29 cellular contexts compared by ENCODE assay signal in the genomic region with DNA sequence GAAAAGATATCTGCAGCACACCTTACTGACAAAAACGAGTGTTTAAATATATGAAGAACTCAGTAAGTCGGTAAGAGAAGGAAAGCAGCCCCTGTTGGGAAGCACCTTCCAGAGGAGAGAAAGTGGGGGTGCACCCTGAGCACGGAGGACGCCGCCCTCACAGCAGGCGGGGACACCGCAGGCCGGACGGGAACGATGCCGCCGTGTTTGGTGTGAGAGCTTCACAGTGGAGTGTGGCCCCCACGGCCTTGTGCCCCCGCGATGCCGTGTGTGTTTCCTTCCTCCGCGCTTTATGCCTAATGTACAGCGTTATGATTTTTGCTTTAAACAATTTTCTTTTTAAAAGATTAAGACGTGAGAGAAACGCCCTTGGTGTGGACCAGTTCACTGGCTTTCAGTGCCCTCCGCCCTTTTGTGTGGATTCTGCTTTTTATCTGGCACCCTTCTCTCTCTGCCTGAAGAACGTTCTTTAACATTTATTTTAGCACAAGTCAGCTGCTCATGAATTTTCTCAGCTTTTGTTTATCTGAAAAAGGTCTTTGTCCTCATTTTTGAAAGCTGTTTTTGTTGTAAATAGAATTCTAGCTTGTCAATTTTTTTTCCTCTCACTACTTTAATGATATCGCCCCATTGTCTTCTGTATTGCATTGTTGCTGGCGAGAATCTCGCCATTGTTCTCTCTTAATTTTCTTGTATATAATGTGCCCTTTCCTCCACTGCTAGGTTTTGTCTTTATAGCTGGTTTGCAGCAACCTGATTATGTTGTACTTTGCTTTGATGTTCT.
A peak's percentile ranks its signal among the peaks of the same experiment; 100 is the strongest.
DNase-seq lines count a peak whose midpoint lies in the region; ATAC-seq, FAIRE-seq and TF ChIP-seq lines count a peak whose summit lies in the region.
"Had no signal": no experiment of that assay in that cellular context is flagged by ENCODE, and none has a peak within 500 bp of the region (broad histone marks: within the 10 kb centered on the region; RNA-seq: fewer than 3 reads in every experiment).

No MANE protein-coding gene starts in this region.

- no peak for TF ChIP-seq EP300 in GM12878 (IDR thresholded peaks at IDR 0.05; ENCODE audit: borderline replicate concordance in 1 of 2, control insufficient read depth in 1 of 2, low read depth in 2 of 2, low read length in 2 of 2)

- intact Hi-C loops in GM12878 (cut with micrococcal nuclease; ENCODE audit: unreplicated experiment) (no loop called here), kidney (cut with DNase I) (no loop called here), posterior vena cava (cut with DNase I) (loop anchor here in 1 of 2 donors (10.0 kb wide), 1 partner anchor 413 kb away; no protein-coding TSS in a partner anchor)

- TF ChIP-seq POLR2A in GM12878 (IDR thresholded peaks at IDR 0.05; ENCODE audit: low read depth, low read length) (no peak), H54 (IDR thresholded peaks at IDR 0.05; ENCODE audit: low read depth, low read length) (no peak)

- H3K36me3 ChIP-seq in GM12878 (ENCODE audit: control insufficient read depth in 2 of 2, insufficient read depth in 2 of 2, low read length in 1 of 2) (peaks cover 0 to 2% of the 10 kb centered on the region in 2 experiments; a peak in 2 of 4 replicates), kidney (ENCODE audit: control insufficient read depth in 1 of 2, insufficient read depth in 2 of 2, low read length in 2 of 2) (no peaks in the 10 kb centered on the region)
- H3K36me3 ChIP-seq: BE2C had no signal

- FAIRE-seq in GM12878 (lab: Jason Lieb, UNC) (no peak), kidney (lab: Jason Lieb, UNC) (no peak), H54 (lab: Jason Lieb, UNC) (no peak)
- FAIRE-seq: A204.1, GM12891, small intestine had no signal

- no peak overlapping the region for H3K9ac ChIP-seq in GM12878 (ENCODE audit: control insufficient read depth, insufficient read depth, low read length)
- no peak overlapping the region for H3K9ac ChIP-seq in kidney (ENCODE audit: low read length in 2 of 2)

- H3K4me3 ChIP-seq in GM12878, result no peak overlapping the region
- no peak overlapping the region for H3K4me3 ChIP-seq in kidney (ENCODE audit: low read length in 2 of 2)
- H3K4me3 ChIP-seq: ascending aorta, psoas muscle had no signal

- H3K9me3 ChIP-seq in GM12878 (replicated peaks; ENCODE audit: control insufficient read depth, insufficient read depth, low read length) (no peaks in the 10 kb centered on the region), kidney (ENCODE audit: control insufficient read depth in 1 of 2, low read length in 2 of 2) (no peaks in the 10 kb centered on the region)
- H3K9me3 ChIP-seq: ascending aorta, BE2C, psoas muscle had no signal

- H3K27ac ChIP-seq in GM12878 (ENCODE audit: control insufficient read depth, insufficient read depth), result no peak overlapping the region
- no peak overlapping the region for H3K27ac ChIP-seq in kidney (ENCODE audit: low read depth in 2 of 2, low read length in 2 of 2)
- H3K27ac ChIP-seq: ascending aorta, psoas muscle had no signal

- RAD21 ChIA-PET in GM12878 (lab: Charles Lee; ENCODE audit: unreplicated experiment), result no interaction called here

- TSS peak; percentile 39 for BruUV-seq in GM12878 (replicated peaks; lab: Mats Ljungman, UMichigan)

- H3K4me1 ChIP-seq in GM12878 (ENCODE audit: control insufficient read depth, insufficient read depth, low read length) (no peaks in the 10 kb centered on the region), kidney (ENCODE audit: control insufficient read depth in 1 of 2, insufficient read depth in 1 of 2, low read depth in 1 of 2, low read length in 2 of 2) (no peaks in the 10 kb centered on the region)
- H3K4me1 ChIP-seq: ascending aorta, psoas muscle had no signal

- no peak for ATAC-seq in GM12878
- no peak for ATAC-seq in GM21390 (IDR thresholded peaks at IDR 0.05; ENCODE audit: unreplicated experiment)
- ATAC-seq: activated CD8-positive, alpha-beta T cell treated with anti-CD3 and anti-CD28 coated beads, Interleukin-2, amount 10 ng/mL, durations not matched to agents 7 days and 5 days; psoas muscle; stimulated activated naive CD8-positive, alpha-beta T cell treated with anti-CD3 and anti-CD28 coated beads, Interleukin-15, Interleukin-2, amounts not matched to agents 100 U/mL and 50 U/mL, for 24 hours had no signal

- CTCF ChIA-PET in GM12878 (lab: Yijun Ruan, JAX), result no interaction called here

- no peak overlapping the region for H3K4me2 ChIP-seq in GM12878 (ENCODE audit: control insufficient read depth, insufficient read depth)

- POLR2A ChIA-PET in GM12878 (lab: Charles Lee), result no interaction called here

- no peak overlapping the region for H2AFZ ChIP-seq in GM12878 (ENCODE audit: control insufficient read depth, low read depth, low read length)

- 90% methylated on average over 26 of the region's 26 CpGs for WGBS in GM12878 (ENCODE audit: insufficient coverage, insufficient replicate concordance, low lambda C conversion rate, missing lambda C conversion rate)

- DNase-seq in Ammon's horn (ENCODE audit: low spot score), result peak; percentile 81
- no peak for DNase-seq in GM12878 (ENCODE audit: low read depth, low spot score)
- peak; percentile 41 for DNase-seq in kidney
- DNase-seq in posterior vena cava (ENCODE audit: low spot score), result peak; percentile 49
- no peak for DNase-seq in SKM-1 treated with dmso at 0.1 percent for 144 hours (lab: John Stamatoyannopoulos, UW; ENCODE audit: unreplicated experiment)
- DNase-seq in H54 (ENCODE audit: insufficient read length, low spot score), result no peak
- no peak for DNase-seq in NCI-H82 treated with DMSO at 0.1 percent for 48 hours (lab: John Stamatoyannopoulos, UW; ENCODE audit: unreplicated experiment)
- DNase-seq: activated CD4-positive, alpha-beta T cell treated with anti-CD3 and anti-CD28 coated beads for 1 hour; activated CD8-positive, alpha-beta T cell treated with anti-CD3 and anti-CD28 coated beads, Interleukin-2, amount 10 ng/mL, durations not matched to agents 7 days and 5 days; activated T-cell treated with anti-CD3 and anti-CD28 coated beads, Interleukin-2, amount 50 U/mL, for 24 hours; BE2C; COR-L47; DND-41; foreskin fibroblast; Kasumi-1; NCI-H1694 treated with DMSO at 0.1 percent for 48 hours; NCI-H2227 treated with DMSO at 0.1 percent for 48 hours; nephron progenitor cell; Right ventricle myocardium superior; small intestine; stimulated activated CD4-positive, alpha-beta T cell treated with anti-CD3 and anti-CD28 coated beads, Interleukin-2, amount 100 ng/mL, for 48 hours; stimulated activated naive CD8-positive, alpha-beta T cell treated with anti-CD3 and anti-CD28 coated beads, Interleukin-15, Interleukin-2, amounts not matched to agents 100 U/mL and 50 U/mL, for 24 hours; SW 1271; trophoblast cell had no signal

- no peak for TF ChIP-seq RAD21 in GM12878 (IDR thresholded peaks at IDR 0.05; ENCODE audit: insufficient read depth, low read depth, low read length)

- SMC1A ChIA-PET in GM12878 (lab: Charles Lee; ENCODE audit: uncharacterized antibody, unreplicated experiment), result no interaction called here

- no peaks in the 10 kb centered on the region for H4K20me1 ChIP-seq in GM12878 (ENCODE audit: control insufficient read depth, insufficient read depth)

- no peak for TF ChIP-seq CTCF in GM12878 (IDR thresholded peaks at IDR 0.05 in 2 of 3, conservative IDR thresholded peaks at IDR 0.05 in 1 of 3; ENCODE audit: control insufficient read depth in 2 of 3, extremely low read depth in 1 of 3, insufficient read depth in 1 of 3, low read depth in 3 of 3, low read length in 3 of 3)
- no peak for TF ChIP-seq CTCF in kidney (IDR thresholded peaks at IDR 0.05; ENCODE audit: borderline replicate concordance, extremely low read depth, insufficient read depth)

- in situ Hi-C loops in GM12878 (cut with MboI), result no loop called here

- H3K27me3 ChIP-seq in GM12878 (replicated peaks in 1 of 2; ENCODE audit: control insufficient read depth in 2 of 2, insufficient read depth in 2 of 2, low read length in 1 of 2), result no peaks in the 10 kb centered on the region
- H3K27me3 ChIP-seq: ascending aorta, BE2C had no signal

- H3K79me2 ChIP-seq in GM12878 (ENCODE audit: control insufficient read depth, insufficient read depth, low read length), result no peaks in the 10 kb centered on the region

TF ChIP-seq in GM12878, 131 proteins besides CTCF, POLR2A, EP300 and RAD21 (continues in another document):
- TF ChIP-seq IRF4 (IDR thresholded peaks at IDR 0.05; ENCODE audit: low read depth, low read length), result no peak
- TF ChIP-seq NFYA (IDR thresholded peaks at IDR 0.05; ENCODE audit: borderline replicate concordance, low read depth, low read length), result no peak
- TF ChIP-seq STAT3 (IDR thresholded peaks at IDR 0.05; ENCODE audit: low read depth, low read length), result no peak
- TF ChIP-seq TCF7 (IDR thresholded peaks at IDR 0.05; ENCODE audit: borderline replicate concordance), result no peak
- TF ChIP-seq TCF3 (IDR thresholded peaks at IDR 0.05; ENCODE audit: borderline replicate concordance, insufficient read depth, low read depth, low read length), result no peak
- no peak for TF ChIP-seq CHD2 (IDR thresholded peaks at IDR 0.05; ENCODE audit: borderline replicate concordance, low read depth, low read length)
- no peak for TF ChIP-seq BHLHE40 (IDR thresholded peaks at IDR 0.05; ENCODE audit: borderline replicate concordance in 1 of 2, low read depth in 2 of 2, low read length in 1 of 2)
- no peak for TF ChIP-seq GABPA (IDR thresholded peaks at IDR 0.05; ENCODE audit: low read depth)
- TF ChIP-seq MTA2 (IDR thresholded peaks at IDR 0.05; ENCODE audit: low read depth), result no peak
- TF ChIP-seq MYC (IDR thresholded peaks at IDR 0.05; ENCODE audit: insufficient read depth, insufficient read length, insufficient replicate concordance, low read length, severe bottlenecking), result no peak
- TF ChIP-seq KLF5 (IDR thresholded peaks at IDR 0.05; ENCODE audit: partially characterized antibody), result no peak
- TF ChIP-seq, protein P1, sequence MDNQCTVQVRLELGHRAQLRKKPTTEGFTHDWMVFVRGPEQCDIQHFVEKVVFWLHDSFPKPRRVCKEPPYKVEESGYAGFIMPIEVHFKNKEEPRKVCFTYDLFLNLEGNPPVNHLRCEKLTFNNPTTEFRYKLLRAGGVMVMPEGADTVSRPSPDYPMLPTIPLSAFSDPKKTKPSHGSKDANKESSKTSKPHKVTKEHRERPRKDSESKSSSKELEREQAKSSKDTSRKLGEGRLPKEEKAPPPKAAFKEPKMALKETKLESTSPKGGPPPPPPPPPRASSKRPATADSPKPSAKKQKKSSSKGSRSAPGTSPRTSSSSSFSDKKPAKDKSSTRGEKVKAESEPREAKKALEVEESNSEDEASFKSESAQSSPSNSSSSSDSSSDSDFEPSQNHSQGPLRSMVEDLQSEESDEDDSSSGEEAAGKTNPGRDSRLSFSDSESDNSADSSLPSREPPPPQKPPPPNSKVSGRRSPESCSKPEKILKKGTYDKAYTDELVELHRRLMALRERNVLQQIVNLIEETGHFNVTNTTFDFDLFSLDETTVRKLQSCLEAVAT (IDR thresholded peaks at IDR 0.05), result no peak

Comparison
In these comparisons a context has a peak if more than half of its experiments do, and no peak if none do; other contexts are left out.
1. DNase-seq: peak in Ammon's horn (single experiment), kidney (single experiment) and posterior vena cava (single experiment); none in GM12878 (single experiment), SKM-1 treated with dmso at 0.1 percent for 144 hours (single experiment), H54 (single experiment) and NCI-H82 treated with DMSO at 0.1 percent for 48 hours (single experiment).